Comparison of ENCODE assay signal across 19 cellular contexts in the genomic region with DNA sequence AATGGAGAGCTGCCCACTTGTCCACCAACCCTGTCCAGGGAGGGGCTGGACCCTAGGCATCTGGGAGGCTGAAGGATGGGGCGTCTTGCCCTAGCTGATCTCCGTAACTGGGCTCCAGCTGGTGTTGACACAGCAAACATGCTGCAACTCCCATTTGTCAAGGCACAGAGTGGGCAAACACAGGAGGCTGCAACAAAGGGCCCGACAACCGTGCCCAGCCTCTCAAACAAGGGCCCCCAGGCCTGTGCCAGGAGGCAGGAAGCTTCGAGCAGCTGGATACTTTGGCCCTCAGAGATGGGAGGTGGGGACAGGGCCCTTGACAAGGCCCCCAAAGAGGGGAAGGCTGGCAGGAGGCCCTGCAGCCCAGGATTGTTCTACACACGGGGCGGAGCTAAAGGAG.
DNase-seq lines count a peak whose midpoint lies in the region.
"Had no signal": no experiment of that assay in that cellular context is flagged by ENCODE, and none has a peak within 500 bp of the region (broad histone marks: within the 10 kb centered on the region; RNA-seq: fewer than 3 reads in every experiment).

No MANE protein-coding gene starts in this region.

- H2AFZ ChIP-seq in trophoblast cell (ENCODE audit: insufficient read depth, low read length, poor library complexity), result no peak overlapping the region

- H4K8ac ChIP-seq in trophoblast cell (ENCODE audit: low read depth, low read length), result no peak overlapping the region

- H3K27me3 Mint-ChIP-seq in CD4-positive, alpha-beta memory T cell, result no peaks in the 10 kb centered on the region
- H3K27me3 Mint-ChIP-seq: activated CD4-positive, alpha-beta T cell treated with anti-CD3 and anti-CD28 coated beads for 36 hours; activated naive CD4-positive, alpha-beta T cell treated with anti-CD3 and anti-CD28 coated beads, Interleukin-2, amount 50 U/mL, for 24 hours; natural killer cell treated with Interleukin-12 subunit alpha and Interleukin-12 subunit beta and Interleukin-15 and Interleukin-18, amount 100 ng/mL, for 72 hours had no signal

- H3K36me3 ChIP-seq in trophoblast cell (ENCODE audit: control insufficient read depth in 1 of 2, insufficient read depth in 2 of 2, low read length in 2 of 2), result no peaks in the 10 kb centered on the region
- no peaks in the 10 kb centered on the region for H3K36me3 ChIP-seq in CD4-positive, alpha-beta memory T cell (ENCODE audit: insufficient read depth, low read length)
- H3K36me3 ChIP-seq: ascending aorta; BLaER1 treated with 17β-estradiol and CSF1 and Interleukin-3, amounts not matched to agents 10 nM and 100 nM; ovary; SJSA1 had no signal

- H4K91ac ChIP-seq in trophoblast cell (ENCODE audit: low read depth, low read length), result no peak overlapping the region

- H3K18ac ChIP-seq in trophoblast cell (ENCODE audit: low read length), result no peak overlapping the region

- no peaks in the 10 kb centered on the region for H3K79me2 ChIP-seq in trophoblast cell (ENCODE audit: control insufficient read depth, insufficient read depth, low read length, poor library complexity)

- no peak overlapping the region for H3K4me3 ChIP-seq in trophoblast cell (ENCODE audit: low read depth, low read length)
- no peak overlapping the region for H3K4me3 ChIP-seq in CD4-positive, alpha-beta memory T cell (ENCODE audit: low read length in 2 of 2)
- H3K4me3 ChIP-seq: ascending aorta; BLaER1 treated with 17β-estradiol and CSF1 and Interleukin-3, amounts not matched to agents 10 nM and 100 nM; ovary; SJSA1 had no signal

- no peaks in the 10 kb centered on the region for H3K36me3 Mint-ChIP-seq in CD4-positive, alpha-beta memory T cell
- H3K36me3 Mint-ChIP-seq: activated naive CD4-positive, alpha-beta T cell treated with anti-CD3 and anti-CD28 coated beads, Interleukin-2, amount 50 U/mL, for 24 hours; natural killer cell treated with Interleukin-12 subunit alpha and Interleukin-12 subunit beta and Interleukin-15 and Interleukin-18, amount 100 ng/mL, for 72 hours had no signal

- H3K4ac ChIP-seq in trophoblast cell (ENCODE audit: low read depth, low read length), result no peak overlapping the region

- no peaks in the 10 kb centered on the region for H3K4me1 ChIP-seq in trophoblast cell (ENCODE audit: control insufficient read depth in 1 of 2, insufficient read depth in 2 of 2, low read length in 2 of 2)
- no peaks in the 10 kb centered on the region for H3K4me1 ChIP-seq in CD4-positive, alpha-beta memory T cell (ENCODE audit: insufficient read depth, low read length)
- H3K4me1 ChIP-seq: ascending aorta, SJSA1 had no signal

- no peaks in the 10 kb centered on the region for H3K9me3 ChIP-seq in trophoblast cell (ENCODE audit: insufficient read depth, low read depth, low read length)
- no peaks in the 10 kb centered on the region for H3K9me3 ChIP-seq in CD4-positive, alpha-beta memory T cell (ENCODE audit: control insufficient read depth in 1 of 2, low read length in 2 of 2)
- H3K9me3 ChIP-seq: ascending aorta; BLaER1 treated with 17β-estradiol and CSF1 and Interleukin-3, amounts not matched to agents 10 nM and 100 nM; ovary; SJSA1 had no signal

- H4K12ac ChIP-seq in trophoblast cell (ENCODE audit: low read depth, low read length), result no peak overlapping the region

- no peak overlapping the region for H3K27ac Mint-ChIP-seq in CD4-positive, alpha-beta memory T cell
- H3K27ac Mint-ChIP-seq: activated CD4-positive, alpha-beta T cell treated with anti-CD3 and anti-CD28 coated beads for 36 hours; activated naive CD4-positive, alpha-beta T cell treated with anti-CD3 and anti-CD28 coated beads, Interleukin-2, amount 50 U/mL, for 24 hours; natural killer cell treated with Interleukin-12 subunit alpha and Interleukin-12 subunit beta and Interleukin-15 and Interleukin-18, amount 100 ng/mL, for 72 hours; T-helper 17 cell had no signal

- no peaks in the 10 kb centered on the region for H3K9me3 Mint-ChIP-seq in CD4-positive, alpha-beta memory T cell
- H3K9me3 Mint-ChIP-seq: activated naive CD4-positive, alpha-beta T cell treated with anti-CD3 and anti-CD28 coated beads, Interleukin-2, amount 50 U/mL, for 24 hours; natural killer cell treated with Interleukin-12 subunit alpha and Interleukin-12 subunit beta and Interleukin-15 and Interleukin-18, amount 100 ng/mL, for 72 hours had no signal

- H2BK12ac ChIP-seq in trophoblast cell (ENCODE audit: low read length), result no peak overlapping the region

- no peak overlapping the region for H3K4me3 Mint-ChIP-seq in CD4-positive, alpha-beta memory T cell
- H3K4me3 Mint-ChIP-seq: activated CD4-positive, alpha-beta T cell treated with anti-CD3 and anti-CD28 coated beads for 36 hours; activated naive CD4-positive, alpha-beta T cell treated with anti-CD3 and anti-CD28 coated beads, Interleukin-2, amount 50 U/mL, for 24 hours; natural killer cell treated with Interleukin-12 subunit alpha and Interleukin-12 subunit beta and Interleukin-15 and Interleukin-18, amount 100 ng/mL, for 72 hours; T-helper 17 cell had no signal

- H2BK120ac ChIP-seq in trophoblast cell (ENCODE audit: insufficient read depth, low read length, poor library complexity), result no peak overlapping the region

- no CpG with 5 or more reads among the region's 7 CpGs for WGBS in trophoblast cell (ENCODE audit: extremely low coverage, insufficient coverage, insufficient read length)

- H3K23ac ChIP-seq in trophoblast cell (ENCODE audit: low read length), result no peak overlapping the region

- H3K9ac ChIP-seq in trophoblast cell (ENCODE audit: low read length), result no peak overlapping the region
- H3K9ac ChIP-seq: BLaER1 treated with 17β-estradiol and CSF1 and Interleukin-3, amounts not matched to agents 10 nM and 100 nM had no signal

- no peak overlapping the region for H2AK5ac ChIP-seq in trophoblast cell (ENCODE audit: low read length)

- H3K14ac ChIP-seq in trophoblast cell (ENCODE audit: low read length), result no peak overlapping the region

- CTCF ChIA-PET in CD4-positive, alpha-beta memory T cell (lab: Charles Lee; ENCODE audit: partially characterized antibody), result no interaction called here

- peak; percentile 12 for DNase-seq in Ammon's horn (ENCODE audit: low spot score)
- peak; percentile 86 for DNase-seq in NCI-H1092 (lab: John Stamatoyannopoulos, UW)
- peak; percentile 71 for DNase-seq in NCI-H774 (lab: John Stamatoyannopoulos, UW)
- DNase-seq in midbrain (lab: John Stamatoyannopoulos, UW), result peak; percentile 17
- DNase-seq in trophoblast cell, result no peak
- no peak for DNase-seq in activated effector memory CD4-positive, alpha-beta T cell treated with Interleukin-2 at 50 U/mL for 16 hours
- no peak for DNase-seq in HCEC 1CT
- DNase-seq in CD4-positive, alpha-beta memory T cell, result no peak
- DNase-seq: ACHN; activated CD4-positive, alpha-beta T cell treated with anti-CD3 and anti-CD28 coated beads for 36 hours; central memory CD4-positive, alpha-beta T cell; NCI-H2171; ovary; T-helper 17 cell had no signal

- POLR2A ChIA-PET in CD4-positive, alpha-beta memory T cell (lab: Charles Lee; ENCODE audit: partially characterized antibody), result no interaction called here

- H3K79me1 ChIP-seq in trophoblast cell (ENCODE audit: low read length), result no peaks in the 10 kb centered on the region

- intact Hi-C loops in CD4-positive, alpha-beta memory T cell (cut with micrococcal nuclease), result no loop called here

- no peaks in the 10 kb centered on the region for H3K27me3 ChIP-seq in trophoblast cell (ENCODE audit: insufficient read depth, low read length)
- H3K27me3 ChIP-seq in CD4-positive, alpha-beta memory T cell (ENCODE audit: insufficient read depth, low read length), result no peaks in the 10 kb centered on the region
- H3K27me3 ChIP-seq: ascending aorta; BLaER1 treated with 17β-estradiol and CSF1 and Interleukin-3, amounts not matched to agents 10 nM and 100 nM; ovary; SJSA1 had no signal

- no peak overlapping the region for H3K4me2 ChIP-seq in trophoblast cell (ENCODE audit: low read length)

- no peaks in the 10 kb centered on the region for H3K4me1 Mint-ChIP-seq in CD4-positive, alpha-beta memory T cell
- H3K4me1 Mint-ChIP-seq: activated CD4-positive, alpha-beta T cell treated with anti-CD3 and anti-CD28 coated beads for 36 hours had no signal

- no peak overlapping the region for H2BK5ac ChIP-seq in trophoblast cell (ENCODE audit: low read depth, low read length, poor library complexity)

- no peak overlapping the region for H3K27ac ChIP-seq in trophoblast cell (ENCODE audit: low read depth, low read length)
- no peak overlapping the region for H3K27ac ChIP-seq in CD4-positive, alpha-beta memory T cell (ENCODE audit: low read depth, low read length)
- H3K27ac ChIP-seq: ascending aorta; BLaER1 treated with 17β-estradiol and CSF1 and Interleukin-3, amounts not matched to agents 10 nM and 100 nM; ovary; SJSA1 had no signal

Comparison
In these comparisons a context has a peak if more than half of its experiments do, and no peak if none do; other contexts are left out.
1. DNase-seq: peak in Ammon's horn (single experiment), NCI-H1092 (single experiment), NCI-H774 (single experiment) and midbrain (single experiment); none in trophoblast cell (0 of 2), activated effector memory CD4-positive, alpha-beta T cell treated with Interleukin-2 at 50 U/mL for 16 hours (single experiment), HCEC 1CT (single experiment) and CD4-positive, alpha-beta memory T cell (0 of 5).